11 cellular contexts compared by ENCODE assay signal in genomic region chr22:26174280-26174679, GRCh38. TPM values are rescaled to one million over a fixed set of nuclear protein-coding genes. Genes with fewer than 3 reads are reported as not detected.
A peak's percentile ranks its signal among the peaks of the same experiment; 100 is the strongest.
DNase-seq lines count a peak whose midpoint lies in the region; ATAC-seq and TF ChIP-seq lines count a peak whose summit lies in the region.
"Had no signal": no experiment of that assay in that cellular context is flagged by ENCODE, and none has a peak within 500 bp of the region (broad histone marks: within the 10 kb centered on the region; RNA-seq: fewer than 3 reads in every experiment).

No MANE protein-coding gene starts in this region.

- H3K4me3 ChIP-seq in HCT116 (replicated peaks in 1 of 2; ENCODE audit: low read depth in 1 of 2, low read length in 2 of 2) (no peak overlapping the region), OCI-LY3 (ENCODE audit: low read length) (no peak overlapping the region), stomach (no peak overlapping the region)

- H3K9me3 Mint-ChIP-seq in effector memory CD8-positive, alpha-beta T cell: no peaks in the 10 kb centered on the region
- H3K9me3 Mint-ChIP-seq in activated naive CD8-positive, alpha-beta T cell treated with anti-CD3 and anti-CD28 coated beads for 36 hours: no peaks in the 10 kb centered on the region

- RAD21 ChIA-PET in HCT116 (lab: Charles Lee; ENCODE audit: low non-redundant PET in 1 of 2, low total read pairs in 2 of 2, uncharacterized antibody in 2 of 2, unreplicated experiment in 2 of 2): no interaction called here

- H3K4me1 ChIP-seq in HCT116 (ENCODE audit: control insufficient read depth in 1 of 2, insufficient read depth in 2 of 2, low read length in 2 of 2): no peaks in the 10 kb centered on the region
- H3K4me1 ChIP-seq in OCI-LY3 (ENCODE audit: low read length): no peaks in the 10 kb centered on the region
- peaks cover 8 to 15% (median 10%) of the 10 kb centered on the region in 4 donors for H3K4me1 ChIP-seq in stomach

- H3K9ac ChIP-seq in HCT116 (ENCODE audit: low read length) (no peak overlapping the region), OCI-LY3 (ENCODE audit: low read length) (no peak overlapping the region)

- TF ChIP-seq RAD21 in HCT116 (IDR thresholded peaks at IDR 0.05; ENCODE audit: low read depth): no peak

- peaks cover 34% of the 10 kb centered on the region; the same call in 1 of the 2 replicates for H3K27me3 ChIP-seq in HCT116 (ENCODE audit: insufficient read depth, low read length)
- peaks cover 34% of the 10 kb centered on the region for H3K27me3 ChIP-seq in OCI-LY3 (ENCODE audit: low read depth, low read length)
- H3K27me3 ChIP-seq in stomach: peaks cover 0 to 90% (median 24%) of the 10 kb centered on the region in 3 donors

- no peak overlapping the region for H3K4me3 Mint-ChIP-seq in effector memory CD8-positive, alpha-beta T cell
- H3K4me3 Mint-ChIP-seq in activated naive CD8-positive, alpha-beta T cell treated with anti-CD3 and anti-CD28 coated beads for 36 hours: no peak overlapping the region

- ATAC-seq in HCT116: peak; percentile 50; the same call in 1 of the 2 replicates
- ATAC-seq in effector memory CD8-positive, alpha-beta T cell (replicated peaks): no peak

- intact Hi-C loops in HCT116 (cut with micrococcal nuclease): loop anchor here (5.0 kb wide), 1 partner anchor 133 kb away; no protein-coding TSS in a partner anchor
- intact Hi-C loops in stomach (cut with DNase I; ENCODE audit: low total_unique reads): no loop called here

- H3K4me2 ChIP-seq in HCT116 (ENCODE audit: low read length): no peak overlapping the region
- no peak overlapping the region for H3K4me2 ChIP-seq in OCI-LY3 (ENCODE audit: low read length)

- H3K36me3 ChIP-seq in HCT116 (ENCODE audit: control insufficient read depth in 1 of 2, insufficient read depth in 2 of 2, low read length in 2 of 2): no peaks in the 10 kb centered on the region
- H3K36me3 ChIP-seq in OCI-LY3 (replicated peaks; ENCODE audit: low read depth, low read length): no peaks in the 10 kb centered on the region
- no peaks in the 10 kb centered on the region for H3K36me3 ChIP-seq in stomach

- DNase-seq in AG20443 (ENCODE audit: low spot score): peak; percentile 53
- no peak for DNase-seq in HCT116 (ENCODE audit: low read depth, low spot score)
- peak; percentile 59 for DNase-seq in iPS-NIHi11 (ENCODE audit: low spot score)
- DNase-seq in effector memory CD8-positive, alpha-beta T cell: no peak
- no peak for DNase-seq in activated naive CD8-positive, alpha-beta T cell treated with anti-CD3 and anti-CD28 coated beads for 36 hours
- no peak for DNase-seq in activated naive CD4-positive, alpha-beta T cell (lab: John Stamatoyannopoulos, UW)
- no peak for DNase-seq in stomach
- DNase-seq: activated CD4-positive, alpha-beta T cell treated with anti-CD3 and anti-CD28 coated beads for 1 hour; NCI-H774 had no signal

- no peak overlapping the region for H3K27ac Mint-ChIP-seq in effector memory CD8-positive, alpha-beta T cell
- H3K27ac Mint-ChIP-seq in activated naive CD8-positive, alpha-beta T cell treated with anti-CD3 and anti-CD28 coated beads for 36 hours: no peak overlapping the region

- WGBS in stomach, 5 donors: 17 to 34% (median 19%) methylated on average over 12 of the region's 12 CpGs

- H3K36me3 Mint-ChIP-seq in effector memory CD8-positive, alpha-beta T cell (ENCODE audit: insufficient read depth): no peaks in the 10 kb centered on the region
- H3K36me3 Mint-ChIP-seq in activated naive CD8-positive, alpha-beta T cell treated with anti-CD3 and anti-CD28 coated beads for 36 hours: no peaks in the 10 kb centered on the region

- TF ChIP-seq POLR2A in HCT116 (IDR thresholded peaks at IDR 0.05; ENCODE audit: borderline replicate concordance, extremely low read depth, insufficient read depth, insufficient read length) (no peak), stomach (IDR thresholded peaks at IDR 0.05) (no peak)

- CTCF ChIA-PET in HCT116 (lab: Charles Lee): interaction anchor here (1.4 kb wide), 1 partner anchor 156 kb away, joined by 3 read pairs; no protein-coding TSS in a partner anchor

- no peaks in the 10 kb centered on the region for H3K9me2 ChIP-seq in HCT116 (ENCODE audit: insufficient read depth)

- no peaks in the 10 kb centered on the region for H3K4me1 Mint-ChIP-seq in effector memory CD8-positive, alpha-beta T cell (ENCODE audit: low read depth in 2 of 2)
- no peaks in the 10 kb centered on the region for H3K4me1 Mint-ChIP-seq in activated naive CD8-positive, alpha-beta T cell treated with anti-CD3 and anti-CD28 coated beads for 36 hours

- H3K9me3 ChIP-seq in HCT116 (ENCODE audit: control insufficient read depth in 1 of 2, insufficient read depth in 1 of 2, low read depth in 1 of 2, low read length in 2 of 2) (no peaks in the 10 kb centered on the region), OCI-LY3 (ENCODE audit: insufficient read depth, low read length) (no peaks in the 10 kb centered on the region), stomach (no peaks in the 10 kb centered on the region)

- H3K27ac ChIP-seq in HCT116 (ENCODE audit: low read depth, low read length): no peak overlapping the region
- H3K27ac ChIP-seq in OCI-LY3 (ENCODE audit: low read length): no peak overlapping the region
- no peak overlapping the region for H3K27ac ChIP-seq in stomach

- no peak overlapping the region for H2AFZ ChIP-seq in HCT116 (ENCODE audit: low read depth, low read length, poor library complexity, severe bottlenecking)
- H2AFZ ChIP-seq in OCI-LY3 (ENCODE audit: low read depth, low read length): no peak overlapping the region

- no peaks in the 10 kb centered on the region for H3K79me2 ChIP-seq in HCT116 (ENCODE audit: insufficient read depth, low read length)
- no peaks in the 10 kb centered on the region for H3K79me2 ChIP-seq in OCI-LY3 (ENCODE audit: low read length)

- TF ChIP-seq EP300 in stomach (IDR thresholded peaks at IDR 0.05): no peak

- BruUV-seq in HCT116 (replicated peaks; lab: Mats Ljungman, UMichigan): no TSS peak

- H4K20me1 ChIP-seq in HCT116 (ENCODE audit: insufficient read depth) (no peaks in the 10 kb centered on the region), OCI-LY3 (ENCODE audit: insufficient read depth, low read length) (no peaks in the 10 kb centered on the region)

- POLR2A ChIA-PET in HCT116 (lab: Charles Lee): no interaction called here

- peak in 1 of 3 experiments; percentile 18; a peak in 2 of 6 replicates for TF ChIP-seq CTCF in HCT116 (IDR thresholded peaks at IDR 0.05 in 2 of 3, conservative IDR thresholded peaks at IDR 0.05 in 1 of 3; ENCODE audit: borderline replicate concordance in 1 of 3, insufficient read depth in 1 of 3, low read depth in 2 of 3, low read length in 2 of 3)
- peak; percentile 18; the same call in 1 of the 2 replicates for TF ChIP-seq CTCF in OCI-LY3 (IDR thresholded peaks at IDR 0.05; ENCODE audit: low read depth, low read length)
- no peak for TF ChIP-seq CTCF in stomach (IDR thresholded peaks at IDR 0.05)

- H3K27me3 Mint-ChIP-seq in effector memory CD8-positive, alpha-beta T cell: peaks cover 39 to 60% of the 10 kb centered on the region in 2 donors
- H3K27me3 Mint-ChIP-seq in activated naive CD8-positive, alpha-beta T cell treated with anti-CD3 and anti-CD28 coated beads for 36 hours: peaks cover 51% of the 10 kb centered on the region

TF ChIP-seq in HCT116, 20 proteins besides CTCF, POLR2A, EP300 and RAD21 (continues in another document):
- TF ChIP-seq ZBTB33 (IDR thresholded peaks at IDR 0.05; ENCODE audit: extremely low read depth, insufficient replicate concordance, low read length) (no peak), EZH2phosphoT487 (IDR thresholded peaks at IDR 0.05; ENCODE audit: borderline replicate concordance) (no peak), SRF (IDR thresholded peaks at IDR 0.05; ENCODE audit: low read depth) (no peak), SIN3A (IDR thresholded peaks at IDR 0.05; ENCODE audit: low read depth) (no peak), ELF1 (IDR thresholded peaks at IDR 0.05; ENCODE audit: borderline replicate concordance, low read depth) (no peak), YY1 (IDR thresholded peaks at IDR 0.05; ENCODE audit: extremely low read depth, insufficient replicate concordance, low read depth, low read length) (no peak), ATF3 (IDR thresholded peaks at IDR 0.05) (no peak), EZH2 (IDR thresholded peaks at IDR 0.05) (no peak), FOSL1 (IDR thresholded peaks at IDR 0.05; ENCODE audit: low read depth) (no peak)

RNA-seq across cellular contexts. Expression of gene SEZ6L, which starts 5.0 kb away (rescaled TPM):
- not detected for total RNA-seq in HCT116 (2021; ENCODE audit: unreplicated experiment)
- polyA plus RNA-seq in HCT116 (2012): not detected in 2 replicates
- total RNA-seq in activated naive CD8-positive, alpha-beta T cell treated with anti-CD3 and anti-CD28 coated beads for 36 hours: not detected
- 1 to 10 TPM in 1 of 5 donors, not detected in 4; 1.1 TPM for total RNA-seq in stomach
- under 1 TPM in 2 of 3 donors, not detected in 1; 0.03 to 0.06 TPM for polyA plus RNA-seq in stomach
- total RNA-seq: mesenteric fat pad had no signal

Comparison
In these comparisons a context has a peak if more than half of its experiments do, and no peak if none do; other contexts are left out.
1. DNase-seq: peak in AG20443 (single experiment) and iPS-NIHi11 (single experiment); none in HCT116 (single experiment), effector memory CD8-positive, alpha-beta T cell (0 of 3), activated naive CD8-positive, alpha-beta T cell treated with anti-CD3 and anti-CD28 coated beads for 36 hours (single experiment), activated naive CD4-positive, alpha-beta T cell (0 of 4) and stomach (single experiment).